ENCODE assay signal across 8 cellular contexts in the genomic region with DNA sequence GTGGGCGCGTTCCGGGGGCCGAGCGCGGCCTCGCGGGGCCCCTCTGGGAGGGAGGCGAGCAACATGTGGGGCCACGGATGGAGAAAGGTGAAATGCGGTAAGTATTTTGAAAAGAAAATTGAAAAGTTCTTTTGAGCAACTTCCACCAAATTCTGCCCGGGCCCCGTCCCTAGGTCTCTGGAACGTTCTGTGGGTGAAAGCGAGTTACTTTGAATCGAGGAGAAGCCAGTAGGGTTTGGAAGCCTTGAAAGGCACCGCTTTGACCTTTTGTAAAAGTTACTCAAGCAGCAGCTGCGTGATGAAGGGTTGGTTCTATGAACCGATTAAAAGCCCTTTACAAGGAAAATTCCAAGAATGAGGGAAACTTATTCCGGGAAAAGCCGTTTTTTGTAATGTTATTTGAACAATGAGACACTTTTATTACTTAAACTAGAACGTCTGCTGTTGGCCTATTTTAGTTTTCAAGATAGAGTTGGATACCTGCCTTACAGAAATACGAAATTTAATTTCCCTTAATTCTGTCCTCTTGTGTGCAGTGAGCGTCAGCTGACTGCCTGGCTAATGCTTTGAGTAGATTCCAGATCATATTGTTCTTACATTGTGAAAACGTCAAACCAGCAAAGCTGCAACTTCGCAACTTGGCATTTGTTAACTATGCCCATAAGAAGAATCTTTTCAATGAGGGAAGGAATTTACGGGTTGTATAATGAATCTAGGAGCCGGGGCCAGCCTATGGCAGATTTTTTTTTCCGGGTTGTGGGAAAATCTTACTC. TPM values are rescaled to one million over a fixed set of nuclear protein-coding genes. Genes with fewer than 3 reads are reported as not detected.
DNase-seq lines count a peak whose midpoint lies in the region; ATAC-seq, FAIRE-seq and TF ChIP-seq lines count a peak whose summit lies in the region.

No MANE protein-coding gene starts in this region.

- no peak overlapping the region for H3K14ac ChIP-seq in H1 (ENCODE audit: insufficient read length)

- peak overlapping the region; percentile 63 to 90 for H3K4me3 ChIP-seq in CD4-positive, alpha-beta memory T cell (ENCODE audit: low read length in 2 of 2)
- H3K4me3 ChIP-seq in GM23248 (peak overlapping the region; percentile 92), SJCRH30 (peak overlapping the region; percentile 86), H1 (ENCODE audit: extremely low read depth in 1 of 4, insufficient read depth in 2 of 4, low read depth in 3 of 4, low read length in 4 of 4) (peak overlapping the region; percentile 71 to 95 (median 92)), mesendoderm (ENCODE audit: low read length) (peak overlapping the region; percentile 99)

- peaks cover 0 to 14% of the 10 kb centered on the region in 2 donors for H3K36me3 Mint-ChIP-seq in CD4-positive, alpha-beta memory T cell
- no peaks in the 10 kb centered on the region for H3K36me3 Mint-ChIP-seq in type B pancreatic cell

- H3K4me2 ChIP-seq in GM23248 (ENCODE audit: unreplicated experiment) (peak overlapping the region; percentile 97), H1 (ENCODE audit: insufficient read depth in 1 of 2, low read depth in 2 of 2, low read length in 2 of 2) (peak overlapping the region; percentile 64 to 72), mesendoderm (ENCODE audit: low read length) (peak overlapping the region; percentile 64)

- no peak overlapping the region for H2BK120ac ChIP-seq in H1 (replicated peaks; ENCODE audit: low read depth, low read length)
- no peak overlapping the region for H2BK120ac ChIP-seq in mesendoderm (ENCODE audit: low read depth, low read length)

- whole genome bisulfite sequencing in GM23248 (ENCODE audit: low coverage in 1 of 2, low lambda C conversion rate in 2 of 2, missing lambda C conversion rate in 2 of 2), 2 experiments, result 1% methylated on average over 25 to 29 of the region's 29 CpGs
- 3% methylated on average over 26 of the region's 29 CpGs; no CpG with 5 or more reads in 1 of the 2 experiments for WGBS in H1 (ENCODE audit: extremely low coverage in 1 of 2, insufficient coverage in 1 of 2, insufficient read length in 1 of 2, insufficient replicate concordance in 2 of 2, low coverage in 1 of 2, low lambda C conversion rate in 2 of 2, missing lambda C conversion rate in 1 of 2), 2 experiments
- WGBS in mesendoderm (ENCODE audit: extremely low coverage, insufficient coverage, low lambda C conversion rate), result no CpG with 5 or more reads among the region's 29 CpGs

- no peaks in the 10 kb centered on the region for H3K36me3 ChIP-seq in CD4-positive, alpha-beta memory T cell (ENCODE audit: insufficient read depth, low read length)
- no peaks in the 10 kb centered on the region for H3K36me3 ChIP-seq in GM23248 (ENCODE audit: low read depth)
- H3K36me3 ChIP-seq in SJCRH30, result peaks cover 3% of the 10 kb centered on the region; the same call in 1 of the 2 replicates
- peaks cover 0 to 3% (median 0%) of the 10 kb centered on the region in 4 experiments; a peak in 1 of 8 replicates for H3K36me3 ChIP-seq in H1 (ENCODE audit: control insufficient read depth in 2 of 4, insufficient read depth in 4 of 4, low read length in 3 of 4)
- no peaks in the 10 kb centered on the region for H3K36me3 ChIP-seq in mesendoderm (ENCODE audit: control insufficient read depth, insufficient read depth, low read length)

- intact Hi-C loops in CD4-positive, alpha-beta memory T cell (cut with micrococcal nuclease), result loop anchor here (5.0 to 10.0 kb wide), 2 partner anchors 179 to 317 kb away; partner anchors contain the start of gene SMARCD1

- TF ChIP-seq RAD21 in H1 (IDR thresholded peaks at IDR 0.05 in 1 of 2, conservative IDR thresholded peaks at IDR 0.05 in 1 of 2; ENCODE audit: low read depth in 2 of 2, low read length in 2 of 2), result no peak

- FAIRE-seq in H1 (lab: Jason Lieb, UNC), result no peak

- no peak for TF ChIP-seq POLR2A in H1 (IDR thresholded peaks at IDR 0.05; ENCODE audit: control extremely low read depth in 1 of 2, low read depth in 2 of 2, low read length in 2 of 2)

- TF ChIP-seq CTCF in H1 (IDR thresholded peaks at IDR 0.05; ENCODE audit: control extremely low read depth in 1 of 3, insufficient read depth in 1 of 3, low read depth in 1 of 3, low read length in 3 of 3), result no peak
- TF ChIP-seq CTCF in type B pancreatic cell (conservative IDR thresholded peaks at IDR 0.05), result no peak

- no peak for TF ChIP-seq EP300 in H1 (IDR thresholded peaks at IDR 0.05; ENCODE audit: borderline replicate concordance in 1 of 2, low read depth in 2 of 2, low read length in 2 of 2)

- H3K79me2 ChIP-seq in GM23248 (ENCODE audit: insufficient read depth) (peaks cover 57% of the 10 kb centered on the region), H1 (ENCODE audit: control insufficient read depth in 1 of 2, insufficient read depth in 2 of 2, low read length in 2 of 2) (peaks cover 39 to 53% of the 10 kb centered on the region in 2 experiments), mesendoderm (ENCODE audit: control insufficient read depth, insufficient read depth, low read length) (peaks cover 50% of the 10 kb centered on the region)

- H2BK5ac ChIP-seq in H1 (ENCODE audit: low read depth, low read length) (no peak overlapping the region; the same call in 1 of the 2 replicates), mesendoderm (ENCODE audit: low read length) (no peak overlapping the region)

- H4K8ac ChIP-seq in H1 (ENCODE audit: extremely low read depth, insufficient read depth, low read length), result no peak overlapping the region
- peak overlapping the region; percentile 79 for H4K8ac ChIP-seq in mesendoderm (ENCODE audit: low read depth, low read length)

- H2BK12ac ChIP-seq in H1 (ENCODE audit: low read depth, low read length), result no peak overlapping the region

- H3K4me1 Mint-ChIP-seq in CD4-positive, alpha-beta memory T cell, result peaks cover 19 to 42% (median 30%) of the 10 kb centered on the region in 4 donors
- peaks cover 15% of the 10 kb centered on the region for H3K4me1 Mint-ChIP-seq in type B pancreatic cell (ENCODE audit: unreplicated experiment)

- CTCF ChIA-PET in CD4-positive, alpha-beta memory T cell (lab: Charles Lee; ENCODE audit: partially characterized antibody), result no interaction called here
- CTCF ChIA-PET in H1 (lab: Charles Lee; ENCODE audit: partially characterized antibody), result interaction anchor here (0.7 to 1.3 kb wide), 2 partner anchors 13 to 315 kb away, joined by 3 to 4 read pairs; no protein-coding TSS in a partner anchor

- POLR2A ChIA-PET in CD4-positive, alpha-beta memory T cell (lab: Charles Lee; ENCODE audit: partially characterized antibody), result interaction anchor here (0.7 to 1.3 kb wide), 3 partner anchors 180 to 848 kb away, joined by 3 read pairs; partner anchors contain the start of gene COX14
- POLR2A ChIA-PET in H1 (lab: Charles Lee; ENCODE audit: partially characterized antibody), result interaction anchor here (0.6 to 1.8 kb wide), 9 partner anchors 12 to 362 kb away, joined by 3 to 7 read pairs (median 3); partner anchors contain the start of genes ATF1 and CERS5

- H4K20me1 ChIP-seq in GM23248 (ENCODE audit: insufficient read depth) (no peaks in the 10 kb centered on the region), H1 (replicated peaks in 1 of 2; ENCODE audit: control insufficient read depth in 1 of 2, insufficient read depth in 2 of 2, low read length in 2 of 2) (peaks cover 0 to 2% of the 10 kb centered on the region in 2 experiments)

- DNase-seq in CD4-positive, alpha-beta memory T cell, result no peak
- DNase-seq in GM23248 (peak; percentile 77), SJCRH30 (no peak), H1 (ENCODE audit: low read depth in 1 of 2, low spot score in 2 of 2) (no peak), mesendoderm (peak; percentile 49), type B pancreatic cell (ENCODE audit: extremely low spot score, unreplicated experiment) (no peak), COR-L47 (lab: John Stamatoyannopoulos, UW) (no peak)

- H3K9me3 ChIP-seq in CD4-positive, alpha-beta memory T cell (ENCODE audit: control insufficient read depth in 1 of 2, low read length in 2 of 2), result no peaks in the 10 kb centered on the region
- H3K9me3 ChIP-seq in GM23248 (ENCODE audit: low read depth) (no peaks in the 10 kb centered on the region), SJCRH30 (replicated peaks) (no peaks in the 10 kb centered on the region), H1 (ENCODE audit: insufficient read depth in 2 of 2, low read depth in 1 of 2, low read length in 1 of 2) (no peaks in the 10 kb centered on the region)

- H2AFZ ChIP-seq in GM23248, result peak overlapping the region; percentile 97
- no peak overlapping the region for H2AFZ ChIP-seq in H1 (ENCODE audit: low read length)

- no peaks in the 10 kb centered on the region for H3K9me3 Mint-ChIP-seq in CD4-positive, alpha-beta memory T cell
- H3K9me3 Mint-ChIP-seq in type B pancreatic cell, result no peaks in the 10 kb centered on the region

- H3K79me1 ChIP-seq in H1 (ENCODE audit: low read depth, low read length), result no peaks in the 10 kb centered on the region; the same call in 1 of the 2 replicates
- H3K79me1 ChIP-seq in mesendoderm (ENCODE audit: low read length), result no peaks in the 10 kb centered on the region

- peak overlapping the region; percentile 91 to 99 (median 97) for H3K4me3 Mint-ChIP-seq in CD4-positive, alpha-beta memory T cell
- H3K4me3 Mint-ChIP-seq in type B pancreatic cell, result peak overlapping the region; percentile 99

- H3K23me2 ChIP-seq in H1 (ENCODE audit: low read depth, low read length), result peaks cover 2% of the 10 kb centered on the region; the same call in 1 of the 2 replicates

- peaks cover 0 to 2% of the 10 kb centered on the region in 2 donors for H3K27me3 Mint-ChIP-seq in CD4-positive, alpha-beta memory T cell
- H3K27me3 Mint-ChIP-seq in type B pancreatic cell, result no peaks in the 10 kb centered on the region

- ATAC-seq in GM19023 (IDR thresholded peaks at IDR 0.05; ENCODE audit: unreplicated experiment), result no peak

- H2AK5ac ChIP-seq in H1 (ENCODE audit: low read depth, low read length) (no peak overlapping the region), mesendoderm (ENCODE audit: low read length) (no peak overlapping the region)

- no peak overlapping the region for H2BK20ac ChIP-seq in H1 (ENCODE audit: low read length)

- H3K23ac ChIP-seq in H1 (ENCODE audit: insufficient read length), result no peak overlapping the region
- no peak overlapping the region for H3K23ac ChIP-seq in mesendoderm (ENCODE audit: low read length)

- no peak overlapping the region for H3K4ac ChIP-seq in H1 (replicated peaks; ENCODE audit: insufficient read length, low read depth, low read length)
- H3K4ac ChIP-seq in mesendoderm (ENCODE audit: low read depth, low read length), result peak overlapping the region; percentile 57

- H3K56ac ChIP-seq in H1 (replicated peaks; ENCODE audit: insufficient read length, low read depth, low read length), result peak overlapping the region; percentile 8
- H3K56ac ChIP-seq in mesendoderm (ENCODE audit: low read length), result peak overlapping the region; percentile 100

- no peak overlapping the region for H4K91ac ChIP-seq in H1 (replicated peaks; ENCODE audit: insufficient read length, low read length)

- H3K4me1 ChIP-seq in CD4-positive, alpha-beta memory T cell (ENCODE audit: insufficient read depth, low read length), result peaks cover 28% of the 10 kb centered on the region
- peaks cover 15% of the 10 kb centered on the region; the same call in 1 of the 2 replicates for H3K4me1 ChIP-seq in GM23248 (ENCODE audit: insufficient read depth)
- H3K4me1 ChIP-seq in SJCRH30, result peaks cover 8% of the 10 kb centered on the region
- peaks cover 0 to 5% (median 2%) of the 10 kb centered on the region in 4 experiments; a peak in 3 of 7 replicates for H3K4me1 ChIP-seq in H1 (replicated peaks in 1 of 4; ENCODE audit: control insufficient read depth in 3 of 4, insufficient read depth in 4 of 4, low read length in 3 of 4)
- no peaks in the 10 kb centered on the region for H3K4me1 ChIP-seq in mesendoderm (ENCODE audit: control insufficient read depth, low read depth, low read length)

- H3K27ac ChIP-seq in CD4-positive, alpha-beta memory T cell (ENCODE audit: low read depth, low read length), result peak overlapping the region; percentile 76
- H3K27ac ChIP-seq in GM23248 (peak overlapping the region; percentile 82), SJCRH30 (peak overlapping the region; percentile 72), H1 (ENCODE audit: low read depth, low read length) (peak overlapping the region; percentile 77), mesendoderm (ENCODE audit: low read depth, low read length) (peak overlapping the region; percentile 90)

- in situ Hi-C loops in GM23248 (cut with MboI), result no loop called here

- H3K18ac ChIP-seq in H1 (ENCODE audit: extremely low read depth, low read length), result no peak overlapping the region; the same call in 1 of the 2 replicates
- H3K18ac ChIP-seq in mesendoderm (ENCODE audit: low read length), result no peak overlapping the region

- H3F3A ChIP-seq in GM23248 (ENCODE audit: insufficient read depth), result peaks cover 35% of the 10 kb centered on the region

- H3K27ac Mint-ChIP-seq in CD4-positive, alpha-beta memory T cell, result peak overlapping the region; percentile 89 to 98 (median 95)
- H3K27ac Mint-ChIP-seq in type B pancreatic cell, result peak overlapping the region; percentile 96

- H4K5ac ChIP-seq in H1 (ENCODE audit: insufficient read length, low read depth, low read length) (no peak overlapping the region), mesendoderm (ENCODE audit: low read length) (no peak overlapping the region)

- peak overlapping the region; percentile 85 for H3K9ac ChIP-seq in GM23248
- H3K9ac ChIP-seq in H1 (replicated peaks in 1 of 4; ENCODE audit: extremely low read depth in 1 of 4, low read depth in 3 of 4, low read length in 3 of 4), result peak overlapping the region; percentile 64 to 95 (median 82)
- peak overlapping the region; percentile 99 for H3K9ac ChIP-seq in mesendoderm (ENCODE audit: low read length)

- no peaks in the 10 kb centered on the region for H3K27me3 ChIP-seq in CD4-positive, alpha-beta memory T cell (ENCODE audit: insufficient read depth, low read length)
- H3K27me3 ChIP-seq in GM23248 (replicated peaks; ENCODE audit: insufficient read depth), result no peaks in the 10 kb centered on the region
- no peaks in the 10 kb centered on the region for H3K27me3 ChIP-seq in SJCRH30
- H3K27me3 ChIP-seq in H1 (replicated peaks in 1 of 4; ENCODE audit: control insufficient read depth in 3 of 4, extremely low read depth in 1 of 4, insufficient read depth in 3 of 4, low read length in 3 of 4), result no peaks in the 10 kb centered on the region
- H3K27me3 ChIP-seq in mesendoderm (ENCODE audit: insufficient read depth, low read length, poor library complexity), result no peaks in the 10 kb centered on the region

- H2BK15ac ChIP-seq in H1 (ENCODE audit: low read length), result no peak overlapping the region
- no peak overlapping the region for H2BK15ac ChIP-seq in mesendoderm (replicated peaks; ENCODE audit: low read depth)

- H3K9me2 ChIP-seq in GM23248 (ENCODE audit: insufficient read depth), result no peaks in the 10 kb centered on the region

RNA-seq across cellular contexts. Expression of gene LARP4, which starts 0.9 kb away (rescaled TPM):
- total RNA-seq in CD4-positive, alpha-beta memory T cell, result 10 to 100 TPM; 38.7 to 40.7 TPM
- 10 to 100 TPM; 14.2 to 20.1 TPM for polyA plus RNA-seq in CD4-positive, alpha-beta memory T cell
- total RNA-seq in GM23248 (2014; rRNA removed; shearing (Covaris generic)), result 17.4 and 27.1 TPM in 2 replicates
- polyA plus RNA-seq in GM23248 (2016; fragmentation: Nextera tagmentation; extraction: Ambion mirVana) (30.9 and 34.6 TPM in 2 replicates), H1 (2011; rRNA removed) (8.8 and 12.8 TPM in 2 replicates)
- total RNA-seq in SJCRH30 (2014; rRNA removed; shearing (Covaris generic)), result 68.1 and 77.9 TPM in 2 replicates
- 93.9 and 95.0 TPM in 2 replicates for total RNA-seq in H1 (2021; fragmentation: NEBNext Ultra II Directional; extraction: Animal tissue kit (Norgen Biotek cat#: 25700))
- polyA plus RNA-seq in H1 (2011; cell fraction: cytosol; rRNA removed), result 15.9 TPM
- 12.5 TPM for polyA plus RNA-seq in H1 (2011; cell fraction: nucleus; rRNA removed)
- polyA plus RNA-seq in H1 (2012, experiment 1 of 2), result 23.6 to 52.4 TPM (median 30.9 TPM) in 4 replicates
- 2.5 TPM for polyA plus RNA-seq in H1 (2012, experiment 2 of 2)
- polyA plus RNA-seq in H1 (2013, experiment 1 of 2), result 43.0 TPM
- polyA plus RNA-seq in H1 (2013, experiment 2 of 2), result 44.5 TPM
- polyA minus RNA-seq in H1 (2011; rRNA and poly(A)+ RNA removed), result 41.7 and 75.1 TPM in 2 replicates
- polyA minus RNA-seq in H1 (2011; cell fraction: cytosol; rRNA and poly(A)+ RNA removed), result 49.7 TPM
- polyA minus RNA-seq in H1 (2011; cell fraction: nucleus; rRNA and poly(A)+ RNA removed), result 63.7 TPM
- 49.6 TPM for polyA plus RNA-seq in mesendoderm (2013, experiment 1 of 2)
- polyA plus RNA-seq in mesendoderm (2013, experiment 2 of 2), result 50.1 TPM
- 50.5 and 55.3 TPM in 2 replicates for total RNA-seq in type B pancreatic cell (ENCODE audit: low replicate concordance)

RNA-seq across cellular contexts. Expression of gene FAM186A, which starts 5.2 kb away (rescaled TPM):
- total RNA-seq in CD4-positive, alpha-beta memory T cell, result not detected
- under 1 TPM in 1 of 2 donors, not detected in 1; 0.09 TPM for polyA plus RNA-seq in CD4-positive, alpha-beta memory T cell
- not detected in 2 replicates for total RNA-seq in GM23248 (2014; rRNA removed; shearing (Covaris generic))
- polyA plus RNA-seq in GM23248 (2016; fragmentation: Nextera tagmentation; extraction: Ambion mirVana) (not detected in 2 replicates), H1 (2011; rRNA removed) (not detected in 2 replicates)
- 0.06 TPM in 1 of 2 replicates, not detected in the other for total RNA-seq in SJCRH30 (2014; rRNA removed; shearing (Covaris generic))
- total RNA-seq in H1 (2021; fragmentation: NEBNext Ultra II Directional; extraction: Animal tissue kit (Norgen Biotek cat#: 25700)), result not detected in 2 replicates
- polyA plus RNA-seq in H1 (2011; cell fraction: cytosol; rRNA removed), result not detected
- polyA plus RNA-seq in H1 (2011; cell fraction: nucleus; rRNA removed), result not detected
- 0.09 TPM in 1 of 4 replicates, not detected in the others for polyA plus RNA-seq in H1 (2012, experiment 1 of 2)
- not detected for polyA plus RNA-seq in H1 (2012, experiment 2 of 2)
- polyA plus RNA-seq in H1 (2013, experiment 1 of 2), result not detected
- not detected for polyA plus RNA-seq in H1 (2013, experiment 2 of 2)
- polyA minus RNA-seq in H1 (2011; rRNA and poly(A)+ RNA removed), result not detected in 2 replicates
- polyA minus RNA-seq in H1 (2011; cell fraction: cytosol; rRNA and poly(A)+ RNA removed), result not detected
- not detected for polyA minus RNA-seq in H1 (2011; cell fraction: nucleus; rRNA and poly(A)+ RNA removed)
- polyA plus RNA-seq in mesendoderm (2013, experiment 1 of 2), result not detected
- not detected for polyA plus RNA-seq in mesendoderm (2013, experiment 2 of 2)
- not detected in 2 replicates for total RNA-seq in type B pancreatic cell (ENCODE audit: low replicate concordance)

Comparison
In these comparisons a context has a peak if more than half of its experiments do, and no peak if none do; other contexts are left out.
1. DNase-seq: peak in GM23248 (single experiment) and mesendoderm (single experiment); none in CD4-positive, alpha-beta memory T cell (0 of 5), SJCRH30 (0 of 2), H1 (0 of 2), type B pancreatic cell (single experiment) and COR-L47 (single experiment).
2. Peak in every context shown above with its lines, with median percentiles within 50 percentile points of each other: H3K27ac ChIP-seq, H3K4me3 ChIP-seq, H3K4me2 ChIP-seq and H3K9ac ChIP-seq.